ENCODE assay signal across 8 cellular contexts in genomic region chr4:147617841-147618421, GRCh38. TPM values are rescaled to one million over a fixed set of nuclear protein-coding genes. Genes with fewer than 3 reads are reported as not detected.
DNase-seq lines count a peak whose midpoint lies in the region; ATAC-seq lines count a peak whose summit lies in the region.

No MANE protein-coding gene starts in this region.

- peaks cover 18% of the 10 kb centered on the region for H3K36me3 Mint-ChIP-seq in central memory CD8-positive, alpha-beta T cell (ENCODE audit: insufficient read depth)

- H3K36me3 ChIP-seq in BLaER1 (peaks cover 35% of the 10 kb centered on the region), mucosa of stomach (ENCODE audit: control insufficient read depth, insufficient read depth, low read length) (no peaks in the 10 kb centered on the region)

- H3K4me1 ChIP-seq in BLaER1 (peaks cover 52% of the 10 kb centered on the region), mucosa of stomach (ENCODE audit: control insufficient read depth, insufficient read depth, low read length) (peaks cover 7% of the 10 kb centered on the region)

- H3K9me3 ChIP-seq in BLaER1 = no peaks in the 10 kb centered on the region
- no peaks in the 10 kb centered on the region for H3K9me3 ChIP-seq in mucosa of stomach (ENCODE audit: control insufficient read depth, low read length)

- peaks cover 36% of the 10 kb centered on the region for H3K4me1 Mint-ChIP-seq in central memory CD8-positive, alpha-beta T cell

- DNase-seq in HT-29 (ENCODE audit: low spot score) (peak; percentile 26), amygdala (lab: John Stamatoyannopoulos, UW) (no peak), islet precursor cell (no peak), NCI-H2081 treated with DMSO at 0.1 percent for 48 hours (lab: John Stamatoyannopoulos, UW) (no peak)
- DNase-seq in central memory CD8-positive, alpha-beta T cell (ENCODE audit: low spot score in 2 of 2) = no peak

- H3K27me3 Mint-ChIP-seq in central memory CD8-positive, alpha-beta T cell = peaks cover 6% of the 10 kb centered on the region

- H3K4me3 ChIP-seq in BLaER1 (peak overlapping the region; percentile 92), mucosa of stomach (ENCODE audit: low read length) (peak overlapping the region; percentile 98)

- H3K27ac ChIP-seq in BLaER1 = peak overlapping the region; percentile 84

- H3K4me2 ChIP-seq in BLaER1 = peak overlapping the region; percentile 95

- no peaks in the 10 kb centered on the region for H3K27me3 ChIP-seq in BLaER1
- no peaks in the 10 kb centered on the region for H3K27me3 ChIP-seq in mucosa of stomach (ENCODE audit: control insufficient read depth, insufficient read depth, low read length)

- H3K27ac Mint-ChIP-seq in central memory CD8-positive, alpha-beta T cell (ENCODE audit: low read depth) = peak overlapping the region; percentile 97

- peak; percentile 7 for ATAC-seq in GM19467 (IDR thresholded peaks at IDR 0.05; ENCODE audit: unreplicated experiment)
- ATAC-seq in central memory CD8-positive, alpha-beta T cell (replicated peaks; ENCODE audit: extremely low read depth, poor library complexity, severe bottlenecking) = no peak

- peak overlapping the region; percentile 97 for H3K4me3 Mint-ChIP-seq in central memory CD8-positive, alpha-beta T cell

- H4K20me1 ChIP-seq in BLaER1 = peaks cover 37% of the 10 kb centered on the region

- no peaks in the 10 kb centered on the region for H3K9me3 Mint-ChIP-seq in central memory CD8-positive, alpha-beta T cell

- peak overlapping the region; percentile 90 for H3K9ac ChIP-seq in BLaER1
- H3K9ac ChIP-seq in mucosa of stomach (ENCODE audit: low read length) = peak overlapping the region; percentile 88

RNA-seq across cellular contexts. Expression of gene TMEM184C, which starts 0.7 kb away (rescaled TPM):
- total RNA-seq in HT-29 (2014; rRNA removed; shearing (Covaris generic)) = 17.0 and 17.1 TPM in 2 replicates
